Comparison of ENCODE assay signal across 1 cellular context in the genomic region with DNA sequence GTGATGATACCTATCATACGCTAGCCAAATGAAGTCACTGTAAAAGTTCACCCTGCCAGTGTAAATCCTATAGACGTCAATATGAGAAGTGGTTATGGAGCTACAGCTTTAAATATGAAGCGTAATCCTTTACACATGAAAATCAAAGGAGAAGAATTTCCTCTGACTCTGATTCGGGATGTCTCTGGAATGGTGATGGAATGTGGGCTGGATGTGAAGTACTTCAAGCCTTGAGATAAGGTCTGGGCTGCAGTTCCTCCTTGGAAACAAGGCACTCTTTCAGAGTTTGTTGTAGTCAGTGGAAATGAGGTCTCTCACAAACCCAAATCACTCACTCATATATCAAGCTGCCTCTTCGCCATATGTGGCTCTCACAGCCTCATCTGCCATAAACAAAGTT.
TF ChIP-seq lines count a peak whose summit lies in the region.

No MANE protein-coding gene starts in this region.

TF ChIP-seq in GM23338, 12 proteins besides CTCF, POLR2A, EP300 and RAD21 (continued from another document):
- TF ChIP-seq, protein P1, sequence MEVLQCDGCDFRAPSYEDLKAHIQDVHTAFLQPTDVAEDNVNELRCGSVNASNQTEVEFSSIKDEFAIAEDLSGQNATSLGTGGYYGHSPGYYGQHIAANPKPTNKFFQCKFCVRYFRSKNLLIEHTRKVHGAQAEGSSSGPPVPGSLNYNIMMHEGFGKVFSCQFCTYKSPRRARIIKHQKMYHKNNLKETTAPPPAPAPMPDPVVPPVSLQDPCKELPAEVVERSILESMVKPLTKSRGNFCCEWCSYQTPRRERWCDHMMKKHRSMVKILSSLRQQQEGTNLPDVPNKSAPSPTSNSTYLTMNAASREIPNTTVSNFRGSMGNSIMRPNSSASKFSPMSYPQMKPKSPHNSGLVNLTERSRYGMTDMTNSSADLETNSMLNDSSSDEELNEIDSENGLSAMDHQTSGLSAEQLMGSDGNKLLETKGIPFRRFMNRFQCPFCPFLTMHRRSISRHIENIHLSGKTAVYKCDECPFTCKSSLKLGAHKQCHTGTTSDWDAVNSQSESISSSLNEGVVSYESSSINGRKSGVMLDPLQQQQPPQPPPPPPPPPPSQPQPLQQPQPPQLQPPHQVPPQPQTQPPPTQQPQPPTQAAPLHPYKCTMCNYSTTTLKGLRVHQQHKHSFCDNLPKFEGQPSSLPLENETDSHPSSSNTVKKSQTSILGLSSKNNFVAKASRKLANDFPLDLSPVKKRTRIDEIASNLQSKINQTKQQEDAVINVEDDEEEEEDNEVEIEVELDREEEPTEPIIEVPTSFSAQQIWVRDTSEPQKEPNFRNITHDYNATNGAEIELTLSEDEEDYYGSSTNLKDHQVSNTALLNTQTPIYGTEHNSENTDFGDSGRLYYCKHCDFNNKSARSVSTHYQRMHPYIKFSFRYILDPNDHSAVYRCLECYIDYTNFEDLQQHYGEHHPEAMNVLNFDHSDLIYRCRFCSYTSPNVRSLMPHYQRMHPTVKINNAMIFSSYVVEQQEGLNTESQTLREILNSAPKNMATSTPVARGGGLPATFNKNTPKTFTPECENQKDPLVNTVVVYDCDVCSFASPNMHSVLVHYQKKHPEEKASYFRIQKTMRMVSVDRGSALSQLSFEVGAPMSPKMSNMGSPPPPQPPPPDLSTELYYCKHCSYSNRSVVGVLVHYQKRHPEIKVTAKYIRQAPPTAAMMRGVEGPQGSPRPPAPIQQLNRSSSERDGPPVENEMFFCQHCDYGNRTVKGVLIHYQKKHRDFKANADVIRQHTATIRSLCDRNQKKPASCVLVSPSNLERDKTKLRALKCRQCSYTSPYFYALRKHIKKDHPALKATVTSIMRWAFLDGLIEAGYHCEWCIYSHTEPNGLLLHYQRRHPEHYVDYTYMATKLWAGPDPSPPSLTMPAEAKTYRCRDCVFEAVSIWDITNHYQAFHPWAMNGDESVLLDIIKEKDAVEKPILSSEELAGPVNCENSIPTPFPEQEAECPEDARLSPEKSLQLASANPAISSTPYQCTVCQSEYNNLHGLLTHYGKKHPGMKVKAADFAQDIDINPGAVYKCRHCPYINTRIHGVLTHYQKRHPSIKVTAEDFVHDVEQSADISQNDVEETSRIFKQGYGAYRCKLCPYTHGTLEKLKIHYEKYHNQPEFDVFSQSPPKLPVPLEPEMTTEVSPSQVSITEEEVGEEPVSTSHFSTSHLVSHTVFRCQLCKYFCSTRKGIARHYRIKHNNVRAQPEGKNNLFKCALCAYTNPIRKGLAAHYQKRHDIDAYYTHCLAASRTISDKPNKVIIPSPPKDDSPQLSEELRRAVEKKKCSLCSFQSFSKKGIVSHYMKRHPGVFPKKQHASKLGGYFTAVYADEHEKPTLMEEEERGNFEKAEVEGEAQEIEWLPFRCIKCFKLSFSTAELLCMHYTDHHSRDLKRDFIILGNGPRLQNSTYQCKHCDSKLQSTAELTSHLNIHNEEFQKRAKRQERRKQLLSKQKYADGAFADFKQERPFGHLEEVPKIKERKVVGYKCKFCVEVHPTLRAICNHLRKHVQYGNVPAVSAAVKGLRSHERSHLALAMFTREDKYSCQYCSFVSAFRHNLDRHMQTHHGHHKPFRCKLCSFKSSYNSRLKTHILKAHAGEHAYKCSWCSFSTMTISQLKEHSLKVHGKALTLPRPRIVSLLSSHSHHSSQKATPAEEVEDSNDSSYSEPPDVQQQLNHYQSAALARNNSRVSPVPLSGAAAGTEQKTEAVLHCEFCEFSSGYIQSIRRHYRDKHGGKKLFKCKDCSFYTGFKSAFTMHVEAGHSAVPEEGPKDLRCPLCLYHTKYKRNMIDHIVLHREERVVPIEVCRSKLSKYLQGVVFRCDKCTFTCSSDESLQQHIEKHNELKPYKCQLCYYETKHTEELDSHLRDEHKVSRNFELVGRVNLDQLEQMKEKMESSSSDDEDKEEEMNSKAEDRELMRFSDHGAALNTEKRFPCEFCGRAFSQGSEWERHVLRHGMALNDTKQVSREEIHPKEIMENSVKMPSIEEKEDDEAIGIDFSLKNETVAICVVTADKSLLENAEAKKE (CRISPR knock-in tag; IDR thresholded peaks at IDR 0.05) = no peak
- TF ChIP-seq, protein P2, sequence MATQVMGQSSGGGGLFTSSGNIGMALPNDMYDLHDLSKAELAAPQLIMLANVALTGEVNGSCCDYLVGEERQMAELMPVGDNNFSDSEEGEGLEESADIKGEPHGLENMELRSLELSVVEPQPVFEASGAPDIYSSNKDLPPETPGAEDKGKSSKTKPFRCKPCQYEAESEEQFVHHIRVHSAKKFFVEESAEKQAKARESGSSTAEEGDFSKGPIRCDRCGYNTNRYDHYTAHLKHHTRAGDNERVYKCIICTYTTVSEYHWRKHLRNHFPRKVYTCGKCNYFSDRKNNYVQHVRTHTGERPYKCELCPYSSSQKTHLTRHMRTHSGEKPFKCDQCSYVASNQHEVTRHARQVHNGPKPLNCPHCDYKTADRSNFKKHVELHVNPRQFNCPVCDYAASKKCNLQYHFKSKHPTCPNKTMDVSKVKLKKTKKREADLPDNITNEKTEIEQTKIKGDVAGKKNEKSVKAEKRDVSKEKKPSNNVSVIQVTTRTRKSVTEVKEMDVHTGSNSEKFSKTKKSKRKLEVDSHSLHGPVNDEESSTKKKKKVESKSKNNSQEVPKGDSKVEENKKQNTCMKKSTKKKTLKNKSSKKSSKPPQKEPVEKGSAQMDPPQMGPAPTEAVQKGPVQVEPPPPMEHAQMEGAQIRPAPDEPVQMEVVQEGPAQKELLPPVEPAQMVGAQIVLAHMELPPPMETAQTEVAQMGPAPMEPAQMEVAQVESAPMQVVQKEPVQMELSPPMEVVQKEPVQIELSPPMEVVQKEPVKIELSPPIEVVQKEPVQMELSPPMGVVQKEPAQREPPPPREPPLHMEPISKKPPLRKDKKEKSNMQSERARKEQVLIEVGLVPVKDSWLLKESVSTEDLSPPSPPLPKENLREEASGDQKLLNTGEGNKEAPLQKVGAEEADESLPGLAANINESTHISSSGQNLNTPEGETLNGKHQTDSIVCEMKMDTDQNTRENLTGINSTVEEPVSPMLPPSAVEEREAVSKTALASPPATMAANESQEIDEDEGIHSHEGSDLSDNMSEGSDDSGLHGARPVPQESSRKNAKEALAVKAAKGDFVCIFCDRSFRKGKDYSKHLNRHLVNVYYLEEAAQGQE (IDR thresholded peaks at IDR 0.05; ENCODE audit: unreplicated experiment) = no peak
- TF ChIP-seq JUNB (IDR thresholded peaks at IDR 0.05; ENCODE audit: unreplicated experiment) = no peak
- no peak for TF ChIP-seq STAT1 (IDR thresholded peaks at IDR 0.05; ENCODE audit: unreplicated experiment)
- TF ChIP-seq ZNF114 (CRISPR knock-in tag; IDR thresholded peaks at IDR 0.05) = no peak
- TF ChIP-seq ZNF331 (CRISPR knock-in tag; IDR thresholded peaks at IDR 0.05; ENCODE audit: low read depth) = no peak
- TF ChIP-seq CREB1 (CRISPR knock-in tag; IDR thresholded peaks at IDR 0.05; ENCODE audit: low read depth) = no peak
- no peak for TF ChIP-seq POLR2AphosphoS5 (IDR thresholded peaks at IDR 0.05; ENCODE audit: low read depth)
- TF ChIP-seq, protein P3, sequence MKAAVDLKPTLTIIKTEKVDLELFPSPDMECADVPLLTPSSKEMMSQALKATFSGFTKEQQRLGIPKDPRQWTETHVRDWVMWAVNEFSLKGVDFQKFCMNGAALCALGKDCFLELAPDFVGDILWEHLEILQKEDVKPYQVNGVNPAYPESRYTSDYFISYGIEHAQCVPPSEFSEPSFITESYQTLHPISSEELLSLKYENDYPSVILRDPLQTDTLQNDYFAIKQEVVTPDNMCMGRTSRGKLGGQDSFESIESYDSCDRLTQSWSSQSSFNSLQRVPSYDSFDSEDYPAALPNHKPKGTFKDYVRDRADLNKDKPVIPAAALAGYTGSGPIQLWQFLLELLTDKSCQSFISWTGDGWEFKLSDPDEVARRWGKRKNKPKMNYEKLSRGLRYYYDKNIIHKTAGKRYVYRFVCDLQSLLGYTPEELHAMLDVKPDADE (IDR thresholded peaks at IDR 0.05) = no peak
